ENCODE assay signal across 8 cellular contexts in genomic region chr2:102063948-102064678, GRCh38.
DNase-seq lines count a peak whose midpoint lies in the region; ATAC-seq and TF ChIP-seq lines count a peak whose summit lies in the region.

No MANE protein-coding gene starts in this region.

- H3K4me1 Mint-ChIP-seq in CD4-positive, CD25-positive, alpha-beta regulatory T cell = peaks cover 12 to 28% (median 19%) of the 10 kb centered on the region in 4 donors
- peaks cover 36% of the 10 kb centered on the region for H3K4me1 Mint-ChIP-seq in activated T-helper 17 cell treated with anti-CD3 and anti-CD28 coated beads, Interleukin-2, amount 50 U/mL, for 72 hours
- no peaks in the 10 kb centered on the region for H3K4me1 Mint-ChIP-seq in immature natural killer cell

- peak in 1 of 3 donors; percentile 85 for DNase-seq in CD4-positive, CD25-positive, alpha-beta regulatory T cell
- peak; percentile 22 for DNase-seq in LoVo (ENCODE audit: low spot score)
- DNase-seq in left ventricle myocardium inferior = peak; percentile 81
- peak; percentile 82 for DNase-seq in pulmonary artery endothelial cell (ENCODE audit: low read depth, low spot score)
- DNase-seq in immature natural killer cell = no peak

- peaks cover 19% of the 10 kb centered on the region for H3K4me1 ChIP-seq in CD4-positive, CD25-positive, alpha-beta regulatory T cell (ENCODE audit: control insufficient read depth, insufficient read depth, low read length, poor library complexity, severe bottlenecking)
- peaks cover 87% of the 10 kb centered on the region for H3K4me1 ChIP-seq in left ventricle myocardium inferior

- peak overlapping the region in 1 of 4 donors; percentile 28 for H3K4me3 Mint-ChIP-seq in CD4-positive, CD25-positive, alpha-beta regulatory T cell
- peak overlapping the region; percentile 54 for H3K4me3 Mint-ChIP-seq in activated T-helper 17 cell treated with anti-CD3 and anti-CD28 coated beads, Interleukin-2, amount 50 U/mL, for 72 hours
- no peak overlapping the region for H3K4me3 Mint-ChIP-seq in immature natural killer cell

- H3K27ac ChIP-seq in CD4-positive, CD25-positive, alpha-beta regulatory T cell (ENCODE audit: insufficient read depth, low read length, poor library complexity, severe bottlenecking) = no peak overlapping the region
- H3K27ac ChIP-seq in left ventricle myocardium inferior (replicated peaks) = peak overlapping the region; percentile 96

- no peaks in the 10 kb centered on the region for H3K27me3 Mint-ChIP-seq in CD4-positive, CD25-positive, alpha-beta regulatory T cell
- no peaks in the 10 kb centered on the region for H3K27me3 Mint-ChIP-seq in activated T-helper 17 cell treated with anti-CD3 and anti-CD28 coated beads, Interleukin-2, amount 50 U/mL, for 72 hours
- H3K27me3 Mint-ChIP-seq in immature natural killer cell (ENCODE audit: low read depth in 3 of 3) = peaks cover 5 to 8% (median 8%) of the 10 kb centered on the region in 3 donors

- no peak overlapping the region for H3K4me3 ChIP-seq in CD4-positive, CD25-positive, alpha-beta regulatory T cell (ENCODE audit: low read depth, low read length)
- peak overlapping the region; percentile 26 for H3K4me3 ChIP-seq in left ventricle myocardium inferior

- no peak for TF ChIP-seq CTCF in left ventricle myocardium inferior (IDR thresholded peaks at IDR 0.05; ENCODE audit: borderline replicate concordance)

- no peaks in the 10 kb centered on the region for H3K36me3 Mint-ChIP-seq in CD4-positive, CD25-positive, alpha-beta regulatory T cell
- H3K36me3 Mint-ChIP-seq in activated T-helper 17 cell treated with anti-CD3 and anti-CD28 coated beads, Interleukin-2, amount 50 U/mL, for 72 hours (ENCODE audit: low read depth) = peaks cover 6% of the 10 kb centered on the region
- H3K36me3 Mint-ChIP-seq in immature natural killer cell = no peaks in the 10 kb centered on the region

- intact Hi-C loops in left ventricle myocardium inferior (cut with micrococcal nuclease) = no loop called here

- H3K9me3 ChIP-seq in CD4-positive, CD25-positive, alpha-beta regulatory T cell (ENCODE audit: control insufficient read depth in 2 of 2, low read length in 2 of 2) = no peaks in the 10 kb centered on the region
- no peaks in the 10 kb centered on the region for H3K9me3 ChIP-seq in left ventricle myocardium inferior (replicated peaks)

- no peaks in the 10 kb centered on the region for H3K27me3 ChIP-seq in CD4-positive, CD25-positive, alpha-beta regulatory T cell (ENCODE audit: control insufficient read depth, insufficient read depth, low read length)
- H3K27me3 ChIP-seq in left ventricle myocardium inferior (ENCODE audit: low read depth) = no peaks in the 10 kb centered on the region

- ATAC-seq in CD4-positive, CD25-positive, alpha-beta regulatory T cell (ENCODE audit: low read depth in 2 of 2) = peak; percentile 23 to 24
- ATAC-seq in activated T-helper 17 cell treated with anti-CD3 and anti-CD28 coated beads, Interleukin-2, amount 50 U/mL, for 72 hours (replicated peaks) = peak; percentile 47
- ATAC-seq in GM21381 (IDR thresholded peaks at IDR 0.05; ENCODE audit: unreplicated experiment) = no peak
- ATAC-seq in HG03108 (IDR thresholded peaks at IDR 0.05; ENCODE audit: unreplicated experiment) = no peak

- H3K36me3 ChIP-seq in CD4-positive, CD25-positive, alpha-beta regulatory T cell (ENCODE audit: control insufficient read depth, insufficient read depth, low read length) = no peaks in the 10 kb centered on the region
- H3K36me3 ChIP-seq in left ventricle myocardium inferior = no peaks in the 10 kb centered on the region

- H3K9me3 Mint-ChIP-seq in CD4-positive, CD25-positive, alpha-beta regulatory T cell = peaks cover 0 to under 1% (median 0%) of the 10 kb centered on the region in 7 donors
- peaks cover 6% of the 10 kb centered on the region for H3K9me3 Mint-ChIP-seq in activated T-helper 17 cell treated with anti-CD3 and anti-CD28 coated beads, Interleukin-2, amount 50 U/mL, for 72 hours
- no peaks in the 10 kb centered on the region for H3K9me3 Mint-ChIP-seq in immature natural killer cell

- H3K27ac Mint-ChIP-seq in CD4-positive, CD25-positive, alpha-beta regulatory T cell = peak overlapping the region in 2 of 3 donors; percentile 37 to 47
- H3K27ac Mint-ChIP-seq in activated T-helper 17 cell treated with anti-CD3 and anti-CD28 coated beads, Interleukin-2, amount 50 U/mL, for 72 hours = peak overlapping the region; percentile 92
- no peak overlapping the region for H3K27ac Mint-ChIP-seq in immature natural killer cell

Comparison
In these comparisons a context has a peak if more than half of its experiments do, and no peak if none do; other contexts are left out.
1. ATAC-seq: peak in CD4-positive, CD25-positive, alpha-beta regulatory T cell (2 of 2) and activated T-helper 17 cell treated with anti-CD3 and anti-CD28 coated beads, Interleukin-2, amount 50 U/mL, for 72 hours (single experiment); none in GM21381 (single experiment) and HG03108 (single experiment).
2. DNase-seq: peak in LoVo (single experiment), left ventricle myocardium inferior (single experiment) and pulmonary artery endothelial cell (single experiment); none in immature natural killer cell (0 of 3).
3. H3K27ac Mint-ChIP-seq: peak in CD4-positive, CD25-positive, alpha-beta regulatory T cell (2 of 3) and activated T-helper 17 cell treated with anti-CD3 and anti-CD28 coated beads, Interleukin-2, amount 50 U/mL, for 72 hours (single experiment); none in immature natural killer cell (0 of 6).